Comparison of ENCODE assay signal across 8 cellular contexts in genomic region chr12:64088431-64089349, GRCh38.
DNase-seq lines count a peak whose midpoint lies in the region; ATAC-seq lines count a peak whose summit lies in the region.

No MANE protein-coding gene starts in this region.

- H3K27me3 ChIP-seq in mucosa of rectum (ENCODE audit: control insufficient read depth in 2 of 2, insufficient read depth in 2 of 2, low read length in 2 of 2), result no peaks in the 10 kb centered on the region

- H3K9me3 ChIP-seq in mucosa of rectum (ENCODE audit: control insufficient read depth in 2 of 2, low read length in 2 of 2), result no peaks in the 10 kb centered on the region

- H3K4me3 ChIP-seq in mucosa of rectum (ENCODE audit: low read length in 2 of 2), result peak overlapping the region in 1 of 2 donors; percentile 37

- H3K4me1 ChIP-seq in mucosa of rectum (ENCODE audit: control insufficient read depth in 2 of 2, insufficient read depth in 2 of 2, low read length in 2 of 2), result peaks cover 9 to 18% of the 10 kb centered on the region in 2 donors

- DNase-seq in HCEC 1CT, result peak; percentile 97
- peak; percentile 91 for DNase-seq in OCI-M1 (lab: John Stamatoyannopoulos, UW)
- peak; percentile 61 for DNase-seq in epithelial cell of prostate (ENCODE audit: low read depth, low spot score)

- peak overlapping the region in 1 of 2 donors; percentile 23 for H3K9ac ChIP-seq in mucosa of rectum (ENCODE audit: low read depth in 1 of 2, low read length in 2 of 2)

- no peak for ATAC-seq in HG02759 (IDR thresholded peaks at IDR 0.05; ENCODE audit: unreplicated experiment)
- ATAC-seq in GM18858 (IDR thresholded peaks at IDR 0.05; ENCODE audit: unreplicated experiment), result no peak
- no peak for ATAC-seq in HG02798 (IDR thresholded peaks at IDR 0.05; ENCODE audit: poor library complexity, unreplicated experiment)
- ATAC-seq in HG03520 (IDR thresholded peaks at IDR 0.05; ENCODE audit: unreplicated experiment), result no peak

- H3K27ac ChIP-seq in epithelial cell of prostate (peak overlapping the region; percentile 94), mucosa of rectum (ENCODE audit: low read depth in 2 of 2, low read length in 2 of 2) (peak overlapping the region; percentile 38 to 44)

- H3K36me3 ChIP-seq in mucosa of rectum (ENCODE audit: control insufficient read depth in 2 of 2, insufficient read depth in 2 of 2, low read length in 2 of 2), result no peaks in the 10 kb centered on the region
